Comparison of ENCODE assay signal across 32 cellular contexts in genomic region chr7:52150952-52151351, GRCh38.
"Had no signal": no experiment of that assay in that cellular context is flagged by ENCODE, and none has a peak within 500 bp of the region (broad histone marks: within the 10 kb centered on the region; RNA-seq: fewer than 3 reads in every experiment).

No MANE protein-coding gene starts in this region.

- H3K4me3 ChIP-seq: MG63 had no signal

- H3K27ac ChIP-seq: KMS-11 had no signal

- H3K27me3 ChIP-seq: MG63 had no signal

- DNase-seq: Karpas-422, Kasumi-1, MG63, MM.1S, MV-4-11, NCI-H1048, NCI-H1092, NCI-H1092 treated with DMSO at 0.1 percent for 48 hours, NCI-H1105, NCI-H1105 treated with DMSO at 0.1 percent for 48 hours, NCI-H1417, NCI-H1417 treated with DMSO at 0.1 percent for 48 hours, NCI-H1436, NCI-H1436 treated with DMSO at 0.1 percent for 48 hours, NCI-H146, NCI-H1694, NCI-H1694 treated with DMSO at 0.1 percent for 48 hours, NCI-H187, NCI-H187 treated with DMSO at 0.1 percent for 48 hours, NCI-H1930, NCI-H2029, NCI-H2029 treated with DMSO at 0.1 percent for 48 hours, NCI-H2081, NCI-H2081 treated with DMSO at 0.1 percent for 48 hours, NCI-H2107, NCI-H2171, NCI-H2171 treated with DMSO at 0.1 percent for 48 hours, NCI-H2227 treated with DMSO at 0.1 percent for 48 hours, NCI-H226, NCI-H446, NCI-H446 treated with DMSO at 0.1 percent for 48 hours had no signal

- H3K9me3 ChIP-seq: MG63 had no signal

- H3K36me3 ChIP-seq: MG63 had no signal

- H3K9ac ChIP-seq: KMS-11 had no signal

- H3K4me2 ChIP-seq: KMS-11 had no signal
